ENCODE assay signal across 8 cellular contexts in the genomic region with DNA sequence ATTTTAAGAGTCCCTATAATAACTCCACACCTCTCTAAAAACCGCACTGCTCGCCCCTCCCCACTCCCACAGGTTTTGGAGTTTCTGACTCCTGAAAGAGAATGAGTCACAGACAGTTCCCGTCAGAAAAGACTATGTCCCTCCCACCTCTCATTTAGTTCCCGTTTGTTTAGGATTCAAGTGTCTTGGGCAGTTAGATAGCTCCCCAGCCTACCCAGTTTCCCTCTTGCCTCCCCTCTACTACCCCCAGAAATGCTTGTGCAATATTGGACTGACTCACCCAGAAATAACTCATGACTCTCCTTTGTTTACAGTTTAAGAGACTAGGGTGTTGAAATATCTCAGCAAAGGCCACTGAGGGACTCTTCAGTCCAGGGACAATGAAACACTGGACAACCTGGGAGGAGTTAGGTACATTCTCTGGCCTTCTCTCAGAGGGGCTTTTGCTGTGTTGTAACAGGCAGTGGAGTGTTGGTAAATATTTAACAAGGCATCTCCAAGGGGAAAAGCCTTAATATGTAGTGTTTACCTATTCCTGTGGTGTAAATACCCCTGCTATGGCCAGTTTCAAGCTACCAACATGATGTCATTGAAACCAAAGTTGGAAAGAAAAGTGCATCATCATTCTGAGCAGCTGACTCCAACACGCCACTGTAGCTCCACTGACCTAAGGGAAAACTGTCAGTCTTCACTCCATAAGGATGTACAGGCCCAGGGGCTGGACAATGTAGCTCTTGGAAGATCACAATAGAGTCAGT.
DNase-seq lines count a peak whose midpoint lies in the region; ATAC-seq and TF ChIP-seq lines count a peak whose summit lies in the region.

No MANE protein-coding gene starts in this region.

- WGBS in body of pancreas, 2 donors = 55 to 56% methylated on average over 5 of the region's 5 CpGs

- no peak for TF ChIP-seq CTCF in body of pancreas (IDR thresholded peaks at IDR 0.05)

- peaks cover 8% of the 10 kb centered on the region for H3K36me3 Mint-ChIP-seq in T-helper 2 cell treated with Interferon-gamma antibody and Interleukin-4, amounts not matched to agents 5 μg/mL and 100 μg/mL, for 36 hours (ENCODE audit: low read depth)

- no peaks in the 10 kb centered on the region for H3K27me3 ChIP-seq in body of pancreas
- no peaks in the 10 kb centered on the region for H3K27me3 ChIP-seq in layer of hippocampus (ENCODE audit: control insufficient read depth, insufficient read depth, low read length)

- ATAC-seq in GM19351 (IDR thresholded peaks at IDR 0.05; ENCODE audit: unreplicated experiment) = peak; percentile 46
- ATAC-seq in body of pancreas = peak; percentile 62

- peaks cover 32% of the 10 kb centered on the region for H3K4me1 ChIP-seq in body of pancreas

- no peaks in the 10 kb centered on the region for H3K36me3 ChIP-seq in body of pancreas (replicated peaks in 1 of 2; ENCODE audit: insufficient read depth in 1 of 2, low read depth in 2 of 2)

- no peaks in the 10 kb centered on the region for H3K9me3 Mint-ChIP-seq in T-helper 2 cell treated with Interferon-gamma antibody and Interleukin-4, amounts not matched to agents 5 μg/mL and 100 μg/mL, for 36 hours

- no peaks in the 10 kb centered on the region for H3K9me3 ChIP-seq in body of pancreas

- DNase-seq in A172 (ENCODE audit: low spot score) = peak; percentile 100
- peak; percentile 95 for DNase-seq in HT-29 (ENCODE audit: low spot score)
- DNase-seq in T-helper 2 cell treated with Interferon-gamma antibody and Interleukin-4, amounts not matched to agents 5 μg/mL and 100 μg/mL, for 36 hours (ENCODE audit: low spot score) = peak; percentile 92
- peak; percentile 29 to 80 (median 44) for DNase-seq in body of pancreas
- DNase-seq in stimulated activated CD4-positive, alpha-beta T cell treated with anti-CD3 and anti-CD28 coated beads, Interleukin-1b, Interleukin-23, amount 100 ng/mL, for 48 hours = peak; percentile 90
- no peak for DNase-seq in activated gamma-delta T cell (lab: John Stamatoyannopoulos, UW)

- no peaks in the 10 kb centered on the region for H3K27me3 Mint-ChIP-seq in T-helper 2 cell treated with Interferon-gamma antibody and Interleukin-4, amounts not matched to agents 5 μg/mL and 100 μg/mL, for 36 hours (ENCODE audit: low read depth)

- H3K27ac ChIP-seq in body of pancreas = peak overlapping the region; percentile 8 to 82 (median 61)
- H3K27ac ChIP-seq in layer of hippocampus (ENCODE audit: low read depth, low read length) = peak overlapping the region; percentile 87

- H3K4me3 ChIP-seq in body of pancreas = no peak overlapping the region

- H3K27ac Mint-ChIP-seq in T-helper 2 cell treated with Interferon-gamma antibody and Interleukin-4, amounts not matched to agents 5 μg/mL and 100 μg/mL, for 36 hours = peak overlapping the region; percentile 80

- intact Hi-C loops in body of pancreas (cut with DNase I) = no loop called here

- peaks cover 32% of the 10 kb centered on the region for H3K4me1 Mint-ChIP-seq in T-helper 2 cell treated with Interferon-gamma antibody and Interleukin-4, amounts not matched to agents 5 μg/mL and 100 μg/mL, for 36 hours (ENCODE audit: low read depth)

- TF ChIP-seq POLR2A in body of pancreas (IDR thresholded peaks at IDR 0.05) = peak in 1 of 3 donors; percentile 35

- peak overlapping the region; percentile 2 for H3K4me3 Mint-ChIP-seq in T-helper 2 cell treated with Interferon-gamma antibody and Interleukin-4, amounts not matched to agents 5 μg/mL and 100 μg/mL, for 36 hours
